Comparison of ENCODE assay signal across 13 cellular contexts in genomic region chr22:49792107-49792506, GRCh38.
"Had no signal": no experiment of that assay in that cellular context is flagged by ENCODE, and none has a peak within 500 bp of the region (broad histone marks: within the 10 kb centered on the region; RNA-seq: fewer than 3 reads in every experiment).

No MANE protein-coding gene starts in this region.

- H3K4me3 ChIP-seq: adrenal gland, mucosa of descending colon, SJCRH30 had no signal

- H3K27me3 ChIP-seq: adrenal gland, SJCRH30 had no signal

- H3K27me3 Mint-ChIP-seq: natural killer cell treated with Interleukin-12 subunit alpha and Interleukin-12 subunit beta and Interleukin-15 and Interleukin-18, amount 100 ng/mL, for 72 hours; stimulated activated naive CD8-positive, alpha-beta T cell treated with anti-CD3 and anti-CD28 coated beads, Interleukin-15, Interleukin-2, amounts not matched to agents 100 ng/mL and 50 ng/mL, for 24 hours had no signal

- H3K27ac Mint-ChIP-seq: stimulated activated naive CD8-positive, alpha-beta T cell treated with anti-CD3 and anti-CD28 coated beads, Interleukin-15, Interleukin-2, amounts not matched to agents 100 ng/mL and 50 ng/mL, for 24 hours had no signal

- H3K27ac ChIP-seq: SJCRH30 had no signal

- DNase-seq: activated CD4-positive, CD25-positive, alpha-beta regulatory T cell treated with anti-CD3 and anti-CD28 coated beads, Interleukin-2, amount 50 U/mL, for 72 hours; activated effector memory CD4-positive, alpha-beta T cell treated with Interleukin-2 at 50 U/mL for 16 hours; adrenal gland; central memory CD4-positive, alpha-beta T cell; effector memory CD4-positive, alpha-beta T cell; left colon; nucleus accumbens; SJCRH30; stimulated activated CD4-positive, alpha-beta T cell treated with anti-CD3 and anti-CD28 coated beads, Interleukin-2, amount 100 ng/mL, for 48 hours; T-helper 9 cell had no signal

- H3K4me3 Mint-ChIP-seq: natural killer cell treated with Interleukin-12 subunit alpha and Interleukin-12 subunit beta and Interleukin-15 and Interleukin-18, amount 100 ng/mL, for 72 hours; stimulated activated naive CD8-positive, alpha-beta T cell treated with anti-CD3 and anti-CD28 coated beads, Interleukin-15, Interleukin-2, amounts not matched to agents 100 ng/mL and 50 ng/mL, for 24 hours had no signal

- H3K9me3 Mint-ChIP-seq: natural killer cell treated with Interleukin-12 subunit alpha and Interleukin-12 subunit beta and Interleukin-15 and Interleukin-18, amount 100 ng/mL, for 72 hours; stimulated activated naive CD8-positive, alpha-beta T cell treated with anti-CD3 and anti-CD28 coated beads, Interleukin-15, Interleukin-2, amounts not matched to agents 100 ng/mL and 50 ng/mL, for 24 hours had no signal

- ATAC-seq: natural killer cell treated with Interleukin-12 subunit alpha and Interleukin-12 subunit beta and Interleukin-15 and Interleukin-18, amount 100 ng/mL, for 72 hours had no signal

- H3K9me3 ChIP-seq: adrenal gland, mucosa of descending colon, SJCRH30 had no signal
